Comparison of ENCODE assay signal across 14 cellular contexts in genomic region chr3:85535517-85535916, GRCh38.
"Had no signal": no experiment of that assay in that cellular context is flagged by ENCODE, and none has a peak within 500 bp of the region (broad histone marks: within the 10 kb centered on the region; RNA-seq: fewer than 3 reads in every experiment).

No MANE protein-coding gene starts in this region.

- H3K4me3 ChIP-seq: cardiac muscle cell, dorsolateral prefrontal cortex, lung, tibial nerve had no signal

- H3K27me3 ChIP-seq: cardiac muscle cell, dorsolateral prefrontal cortex, tibial nerve had no signal

- DNase-seq: activated CD4-positive, alpha-beta T cell treated with anti-CD3 and anti-CD28 coated beads, Interleukin-2, amount 10 ng/mL, durations not matched to agents 24 days and 14 days; activated CD8-positive, alpha-beta T cell treated with anti-CD3 and anti-CD28 coated beads for 36 hours; activated naive CD4-positive, alpha-beta T cell treated with Interleukin-2 at 50 U/mL for 16 hours; activated naive CD8-positive, alpha-beta T cell treated with anti-CD3 and anti-CD28 coated beads, Interleukin-2, amount 10 ng/mL, durations not matched to agents 7 days and 5 days; activated T-cell treated with anti-CD3 and anti-CD28 coated beads, Interleukin-2, amount 50 U/mL, for 1 hour; nephron progenitor cell; occipital lobe; stimulated activated naive CD8-positive, alpha-beta T cell treated with anti-CD3 and anti-CD28 coated beads, Interleukin-15, Interleukin-2, amounts not matched to agents 100 U/mL and 50 U/mL, for 24 hours; T1000 had no signal

- H3K9me3 ChIP-seq: tibial nerve had no signal

- ATAC-seq: activated CD8-positive, alpha-beta T cell treated with anti-CD3 and anti-CD28 coated beads for 36 hours; activated T-helper 17 cell treated with anti-CD3 and anti-CD28 coated beads, Interleukin-2, amount 50 U/mL, for 72 hours; stimulated activated naive CD8-positive, alpha-beta T cell treated with anti-CD3 and anti-CD28 coated beads, Interleukin-15, Interleukin-2, amounts not matched to agents 100 U/mL and 50 U/mL, for 24 hours had no signal

- H3K27ac ChIP-seq: cardiac muscle cell, tibial nerve had no signal

- H3K36me3 ChIP-seq: cardiac muscle cell, tibial nerve had no signal
